ENCODE assay signal across 11 cellular contexts in genomic region chr5:17305964-17306725, GRCh38.
DNase-seq lines count a peak whose midpoint lies in the region; ATAC-seq, FAIRE-seq and TF ChIP-seq lines count a peak whose summit lies in the region.
"Had no signal": no experiment of that assay in that cellular context is flagged by ENCODE, and none has a peak within 500 bp of the region (broad histone marks: within the 10 kb centered on the region; RNA-seq: fewer than 3 reads in every experiment).

No MANE protein-coding gene starts in this region.

- peaks cover 20% of the 10 kb centered on the region for H3K4me1 ChIP-seq in body of pancreas
- no peaks in the 10 kb centered on the region for H3K4me1 ChIP-seq in kidney (ENCODE audit: control insufficient read depth in 1 of 2, insufficient read depth in 1 of 2, low read depth in 1 of 2, low read length in 2 of 2)
- H3K4me1 ChIP-seq in vagina, result peaks cover 29% of the 10 kb centered on the region

- WGBS in body of pancreas, 2 donors, result 23 to 32% methylated on average over 12 to 14 of the region's 14 CpGs

- H3K36me3 ChIP-seq in body of pancreas (replicated peaks in 1 of 2; ENCODE audit: insufficient read depth in 1 of 2, low read depth in 2 of 2) (no peaks in the 10 kb centered on the region), kidney (ENCODE audit: control insufficient read depth in 1 of 2, insufficient read depth in 2 of 2, low read length in 2 of 2) (no peaks in the 10 kb centered on the region), vagina (no peaks in the 10 kb centered on the region)

- peak; percentile 87 for ATAC-seq in body of pancreas

- DNase-seq in DMS153 (lab: John Stamatoyannopoulos, UW) (peak; percentile 28), DMS153 treated with DMSO at 0.1 percent for 48 hours (lab: John Stamatoyannopoulos, UW; ENCODE audit: unreplicated experiment) (no peak), body of pancreas (peak; percentile 37 to 77 (median 49)), kidney (peak; percentile 78), vagina (ENCODE audit: extremely low spot score in 2 of 2) (no peak), D721Med (ENCODE audit: insufficient read length, low spot score) (no peak), hippocampal formation (lab: John Stamatoyannopoulos, UW) (no peak)
- no peak for DNase-seq in activated CD8-positive, alpha-beta memory T cell treated with anti-CD3 and anti-CD28 coated beads for 24 hours
- DNase-seq: activated CD4-positive, alpha-beta T cell treated with anti-CD3 and anti-CD28 coated beads, Interleukin-2, amount 50 U/mL, for 48 hours; NCI-H2227 treated with DMSO at 0.1 percent for 48 hours had no signal

- TF ChIP-seq CTCF in body of pancreas (IDR thresholded peaks at IDR 0.05), result no peak
- TF ChIP-seq CTCF in kidney (IDR thresholded peaks at IDR 0.05; ENCODE audit: borderline replicate concordance, extremely low read depth, insufficient read depth), result no peak
- no peak for TF ChIP-seq CTCF in vagina (IDR thresholded peaks at IDR 0.05)
- no peak for TF ChIP-seq CTCF in D721Med (IDR thresholded peaks at IDR 0.05; ENCODE audit: insufficient read depth, missing control alignments)

- TF ChIP-seq POLR2A in body of pancreas (IDR thresholded peaks at IDR 0.05) (no peak), vagina (IDR thresholded peaks at IDR 0.05) (no peak)

- H3K9ac ChIP-seq in kidney (ENCODE audit: low read length in 2 of 2), result no peak overlapping the region

- FAIRE-seq in kidney (lab: Jason Lieb, UNC), result no peak
- no peak for FAIRE-seq in D721Med (lab: Jason Lieb, UNC)
- FAIRE-seq: colon had no signal

- intact Hi-C loops in body of pancreas (cut with DNase I), result no loop called here
- intact Hi-C loops in kidney (cut with DNase I), result no loop called here
- intact Hi-C loops in vagina (cut with DNase I), result no loop called here

- H3K27ac ChIP-seq in body of pancreas (peak overlapping the region in 2 of 4 donors; percentile 2 to 13), kidney (ENCODE audit: low read depth in 2 of 2, low read length in 2 of 2) (no peak overlapping the region), vagina (peak overlapping the region; percentile 5)

- H3K9me3 ChIP-seq in body of pancreas (no peaks in the 10 kb centered on the region), kidney (ENCODE audit: control insufficient read depth in 1 of 2, low read length in 2 of 2) (no peaks in the 10 kb centered on the region), vagina (no peaks in the 10 kb centered on the region)

- no peaks in the 10 kb centered on the region for H3K27me3 ChIP-seq in body of pancreas
- H3K27me3 ChIP-seq in vagina, result no peaks in the 10 kb centered on the region

- H3K4me3 ChIP-seq in body of pancreas, result no peak overlapping the region
- no peak overlapping the region for H3K4me3 ChIP-seq in kidney (ENCODE audit: low read length in 2 of 2)
- no peak overlapping the region for H3K4me3 ChIP-seq in vagina

Comparison
In these comparisons a context has a peak if more than half of its experiments do, and no peak if none do; other contexts are left out.
1. DNase-seq: peak in DMS153 (single experiment), body of pancreas (4 of 4) and kidney (single experiment); none in DMS153 treated with DMSO at 0.1 percent for 48 hours (single experiment), vagina (0 of 2), activated CD8-positive, alpha-beta memory T cell treated with anti-CD3 and anti-CD28 coated beads for 24 hours (single experiment), D721Med (single experiment) and hippocampal formation (0 of 2).